In genomic region chr1:29236993-29237905, GRCh38 we compare ENCODE assay signal across 8 cellular contexts. TPM values are rescaled to one million over a fixed set of nuclear protein-coding genes. Genes with fewer than 3 reads are reported as not detected.
DNase-seq lines count a peak whose midpoint lies in the region; ATAC-seq and TF ChIP-seq lines count a peak whose summit lies in the region.

No MANE protein-coding gene starts in this region.

- no peaks in the 10 kb centered on the region for H3K36me3 ChIP-seq in HEK293 (ENCODE audit: control insufficient read depth in 2 of 2, insufficient read depth in 1 of 2, low read length in 2 of 2)
- H3K36me3 ChIP-seq in naive thymus-derived CD4-positive, alpha-beta T cell (ENCODE audit: control insufficient read depth in 2 of 3, insufficient read depth in 3 of 3, low read length in 3 of 3), result no peaks in the 10 kb centered on the region

- peaks cover 15 to 26% (median 22%) of the 10 kb centered on the region in 7 donors for H3K4me1 Mint-ChIP-seq in naive thymus-derived CD4-positive, alpha-beta T cell

- ATAC-seq in naive thymus-derived CD4-positive, alpha-beta T cell, result no peak
- ATAC-seq in HG03520 (IDR thresholded peaks at IDR 0.05; ENCODE audit: unreplicated experiment) (no peak), GM21737 (IDR thresholded peaks at IDR 0.05; ENCODE audit: unreplicated experiment) (no peak)

- H3K4me3 Mint-ChIP-seq in naive thymus-derived CD4-positive, alpha-beta T cell, result peak overlapping the region; percentile 79 to 97 (median 88)

- H3K36me3 Mint-ChIP-seq in naive thymus-derived CD4-positive, alpha-beta T cell, result peaks cover 0 to 7% (median 2%) of the 10 kb centered on the region in 5 donors

- TF ChIP-seq CTCF in AG09309 (IDR thresholded peaks at IDR 0.05; ENCODE audit: control insufficient read depth, insufficient read depth, low read depth, low read length, missing control alignments) (no peak), HEK293 (tag by site-specific recombination; IDR thresholded peaks at IDR 0.05) (peak; percentile 57)

- peaks cover 42 to 69% (median 57%) of the 10 kb centered on the region in 5 donors for H3K27me3 Mint-ChIP-seq in naive thymus-derived CD4-positive, alpha-beta T cell

- H3K9me3 ChIP-seq in HEK293 (ENCODE audit: control insufficient read depth, insufficient read depth, low read depth, low read length), result no peaks in the 10 kb centered on the region
- no peaks in the 10 kb centered on the region for H3K9me3 ChIP-seq in naive thymus-derived CD4-positive, alpha-beta T cell (ENCODE audit: control insufficient read depth in 2 of 3, low read length in 3 of 3)

- DNase-seq in AG09309 (ENCODE audit: low read depth) (no peak), fibroblast of gingiva (ENCODE audit: low read depth) (peak; percentile 58), cerebellar nuclear complex (lab: John Stamatoyannopoulos, UW) (no peak)
- peak; percentile 9 to 20 for DNase-seq in activated CD4-positive, alpha-beta T cell treated with anti-CD3 and anti-CD28 coated beads, Interleukin-2, amount 50 U/mL, for 48 hours
- peak in 5 of 9 donors; percentile 11 to 18 (median 14) for DNase-seq in naive thymus-derived CD4-positive, alpha-beta T cell

- intact Hi-C loops in naive thymus-derived CD4-positive, alpha-beta T cell (cut with micrococcal nuclease), result loop anchor here (1.0 to 10.0 kb wide), 9 partner anchors 218 to 1928 kb away; no protein-coding TSS in a partner anchor

- H3K27me3 ChIP-seq in naive thymus-derived CD4-positive, alpha-beta T cell (ENCODE audit: control insufficient read depth in 2 of 2, insufficient read depth in 2 of 2, low read length in 2 of 2), result peaks cover 12 to 14% of the 10 kb centered on the region in 2 donors

- CTCF ChIA-PET in HEK293 (lab: Yijun Ruan, JAX), result interaction anchor here (0.5 to 1.5 kb wide), 8 partner anchors 137 to 1174 kb away, joined by 3 to 6 read pairs (median 4); no protein-coding TSS in a partner anchor
- CTCF ChIA-PET in naive thymus-derived CD4-positive, alpha-beta T cell (lab: Charles Lee), result interaction anchor here (0.6 to 0.9 kb wide), 3 partner anchors 827 to 1144 kb away, joined by 3 to 8 read pairs (median 3); no protein-coding TSS in a partner anchor

- H3K4me3 ChIP-seq in AG09309 (ENCODE audit: control insufficient read depth, low read depth, low read length) (peak overlapping the region; percentile 64), HEK293 (ENCODE audit: low read depth, low read length) (peak overlapping the region; percentile 82)
- peak overlapping the region; percentile 14 for H3K4me3 ChIP-seq in naive thymus-derived CD4-positive, alpha-beta T cell (ENCODE audit: low read length)

- peaks cover 4% of the 10 kb centered on the region; the same call in 1 of the 2 replicates for H3K4me1 ChIP-seq in HEK293 (ENCODE audit: control insufficient read depth, insufficient read depth, low read length)
- peaks cover 4 to 17% of the 10 kb centered on the region in 2 donors for H3K4me1 ChIP-seq in naive thymus-derived CD4-positive, alpha-beta T cell (ENCODE audit: control insufficient read depth in 2 of 2, insufficient read depth in 2 of 2, low read length in 2 of 2)

- POLR2A ChIA-PET in HEK293 (lab: Yijun Ruan, JAX), result interaction anchor here (1.1 kb wide), 1 partner anchor 20 kb away, joined by 3 read pairs; no protein-coding TSS in a partner anchor
- POLR2A ChIA-PET in naive thymus-derived CD4-positive, alpha-beta T cell (lab: Charles Lee), result no interaction called here

- H3K27ac ChIP-seq in HEK293 (ENCODE audit: extremely low read depth, low read depth, low read length), result peak overlapping the region; percentile 45; the same call in 1 of the 2 replicates
- no peak overlapping the region for H3K27ac ChIP-seq in naive thymus-derived CD4-positive, alpha-beta T cell (ENCODE audit: low read depth, low read length)

- peak overlapping the region in 6 of 9 donors; percentile 0 to 80 (median 25) for H3K27ac Mint-ChIP-seq in naive thymus-derived CD4-positive, alpha-beta T cell

- H3K9me3 Mint-ChIP-seq in naive thymus-derived CD4-positive, alpha-beta T cell, result peaks cover 0 to 2% (median 0%) of the 10 kb centered on the region in 11 donors

TF ChIP-seq in HEK293, 187 proteins besides CTCF, POLR2A, EP300 and RAD21 (continues in another document):
- TF ChIP-seq, protein P1, sequence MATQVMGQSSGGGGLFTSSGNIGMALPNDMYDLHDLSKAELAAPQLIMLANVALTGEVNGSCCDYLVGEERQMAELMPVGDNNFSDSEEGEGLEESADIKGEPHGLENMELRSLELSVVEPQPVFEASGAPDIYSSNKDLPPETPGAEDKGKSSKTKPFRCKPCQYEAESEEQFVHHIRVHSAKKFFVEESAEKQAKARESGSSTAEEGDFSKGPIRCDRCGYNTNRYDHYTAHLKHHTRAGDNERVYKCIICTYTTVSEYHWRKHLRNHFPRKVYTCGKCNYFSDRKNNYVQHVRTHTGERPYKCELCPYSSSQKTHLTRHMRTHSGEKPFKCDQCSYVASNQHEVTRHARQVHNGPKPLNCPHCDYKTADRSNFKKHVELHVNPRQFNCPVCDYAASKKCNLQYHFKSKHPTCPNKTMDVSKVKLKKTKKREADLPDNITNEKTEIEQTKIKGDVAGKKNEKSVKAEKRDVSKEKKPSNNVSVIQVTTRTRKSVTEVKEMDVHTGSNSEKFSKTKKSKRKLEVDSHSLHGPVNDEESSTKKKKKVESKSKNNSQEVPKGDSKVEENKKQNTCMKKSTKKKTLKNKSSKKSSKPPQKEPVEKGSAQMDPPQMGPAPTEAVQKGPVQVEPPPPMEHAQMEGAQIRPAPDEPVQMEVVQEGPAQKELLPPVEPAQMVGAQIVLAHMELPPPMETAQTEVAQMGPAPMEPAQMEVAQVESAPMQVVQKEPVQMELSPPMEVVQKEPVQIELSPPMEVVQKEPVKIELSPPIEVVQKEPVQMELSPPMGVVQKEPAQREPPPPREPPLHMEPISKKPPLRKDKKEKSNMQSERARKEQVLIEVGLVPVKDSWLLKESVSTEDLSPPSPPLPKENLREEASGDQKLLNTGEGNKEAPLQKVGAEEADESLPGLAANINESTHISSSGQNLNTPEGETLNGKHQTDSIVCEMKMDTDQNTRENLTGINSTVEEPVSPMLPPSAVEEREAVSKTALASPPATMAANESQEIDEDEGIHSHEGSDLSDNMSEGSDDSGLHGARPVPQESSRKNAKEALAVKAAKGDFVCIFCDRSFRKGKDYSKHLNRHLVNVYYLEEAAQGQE (tag by site-specific recombination; IDR thresholded peaks at IDR 0.05), result no peak
- peak; percentile 91; the same call in 1 of the 2 replicates for TF ChIP-seq ZNF280C (tag by site-specific recombination; IDR thresholded peaks at IDR 0.05)
- TF ChIP-seq, protein P2, sequence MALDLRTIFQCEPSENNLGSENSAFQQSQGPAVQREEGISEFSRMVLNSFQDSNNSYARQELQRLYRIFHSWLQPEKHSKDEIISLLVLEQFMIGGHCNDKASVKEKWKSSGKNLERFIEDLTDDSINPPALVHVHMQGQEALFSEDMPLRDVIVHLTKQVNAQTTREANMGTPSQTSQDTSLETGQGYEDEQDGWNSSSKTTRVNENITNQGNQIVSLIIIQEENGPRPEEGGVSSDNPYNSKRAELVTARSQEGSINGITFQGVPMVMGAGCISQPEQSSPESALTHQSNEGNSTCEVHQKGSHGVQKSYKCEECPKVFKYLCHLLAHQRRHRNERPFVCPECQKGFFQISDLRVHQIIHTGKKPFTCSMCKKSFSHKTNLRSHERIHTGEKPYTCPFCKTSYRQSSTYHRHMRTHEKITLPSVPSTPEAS (tag by site-specific recombination; IDR thresholded peaks at IDR 0.05), result peak; percentile 99
- TF ChIP-seq, protein P3, sequence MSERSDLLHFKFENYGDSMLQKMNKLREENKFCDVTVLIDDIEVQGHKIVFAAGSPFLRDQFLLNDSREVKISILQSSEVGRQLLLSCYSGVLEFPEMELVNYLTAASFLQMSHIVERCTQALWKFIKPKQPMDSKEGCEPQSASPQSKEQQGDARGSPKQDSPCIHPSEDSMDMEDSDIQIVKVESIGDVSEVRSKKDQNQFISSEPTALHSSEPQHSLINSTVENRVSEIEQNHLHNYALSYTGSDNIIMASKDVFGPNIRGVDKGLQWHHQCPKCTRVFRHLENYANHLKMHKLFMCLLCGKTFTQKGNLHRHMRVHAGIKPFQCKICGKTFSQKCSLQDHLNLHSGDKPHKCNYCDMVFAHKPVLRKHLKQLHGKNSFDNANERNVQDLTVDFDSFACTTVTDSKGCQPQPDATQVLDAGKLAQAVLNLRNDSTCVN (tag by site-specific recombination; optimal IDR thresholded peaks at IDR 0.05), result peak; percentile 100
- no peak for TF ChIP-seq ZNF214 (tag by site-specific recombination; IDR thresholded peaks at IDR 0.05; ENCODE audit: borderline replicate concordance)
- TF ChIP-seq ZFP3 (tag by site-specific recombination; IDR thresholded peaks at IDR 0.05; ENCODE audit: low read depth), result no peak; the same call in 1 of the 2 replicates
- peak; percentile 17; the same call in 1 of the 2 replicates for TF ChIP-seq ZSCAN16 (tag by site-specific recombination; IDR thresholded peaks at IDR 0.05)
- TF ChIP-seq MYNN (tag by site-specific recombination; IDR thresholded peaks at IDR 0.05; ENCODE audit: borderline replicate concordance), result peak; percentile 13
- TF ChIP-seq TCF7L2 (IDR thresholded peaks at IDR 0.05; ENCODE audit: borderline replicate concordance, low read depth, low read length), result no peak
- TF ChIP-seq ZNF555 (tag by site-specific recombination; conservative IDR thresholded peaks at IDR 0.05), result no peak

RNA-seq across cellular contexts. Expression of gene PTPRU, which starts 0.9 kb away (rescaled TPM):
- under 1 TPM in 2 of 5 experiments, not detected in 3; 0.17 to 0.42 TPM for total RNA-seq in naive thymus-derived CD4-positive, alpha-beta T cell
- not detected for polyA plus RNA-seq in naive thymus-derived CD4-positive, alpha-beta T cell

RNA-seq across cellular contexts. Expression of gene MECR, which starts 6.5 kb away (rescaled TPM):
- 10 to 100 TPM in 4 of 5 experiments, 1 to 10 TPM in 1; 8.6 to 24.4 (median 16.8) TPM for total RNA-seq in naive thymus-derived CD4-positive, alpha-beta T cell
- polyA plus RNA-seq in naive thymus-derived CD4-positive, alpha-beta T cell, result 10 to 100 TPM; 18.3 to 20.5 TPM

RNA-seq across cellular contexts. Expression of gene SRSF4, which starts 55.5 kb away (rescaled TPM):
- 100 to 1,000 TPM in 1 of 5 experiments, 10 to 100 TPM in 4; 77.6 to 110 (median 79.9) TPM for total RNA-seq in naive thymus-derived CD4-positive, alpha-beta T cell
- polyA plus RNA-seq in naive thymus-derived CD4-positive, alpha-beta T cell, result 100 to 1,000 TPM in 1 of 2 donors, 10 to 100 TPM in 1; 76.1 to 123 TPM

Comparison
In these comparisons a context has a peak if more than half of its experiments do, and no peak if none do; other contexts are left out.
1. DNase-seq: peak in activated CD4-positive, alpha-beta T cell treated with anti-CD3 and anti-CD28 coated beads, Interleukin-2, amount 50 U/mL, for 48 hours (2 of 2), fibroblast of gingiva (single experiment) and naive thymus-derived CD4-positive, alpha-beta T cell (5 of 9); none in AG09309 (single experiment) and cerebellar nuclear complex (0 of 2).
2. H3K4me3 ChIP-seq: peak in every context shown above with its lines; median percentile 82 in HEK293; 64 in AG09309; 14 in naive thymus-derived CD4-positive, alpha-beta T cell.